In genomic region chr15:64503640-64504039, GRCh38 we compare ENCODE assay signal across 9 cellular contexts. TPM values are rescaled to one million over a fixed set of nuclear protein-coding genes. Genes with fewer than 3 reads are reported as not detected.
A peak's percentile ranks its signal among the peaks of the same experiment; 100 is the strongest.
DNase-seq lines count a peak whose midpoint lies in the region; ATAC-seq lines count a peak whose summit lies in the region.
"Had no signal": no experiment of that assay in that cellular context is flagged by ENCODE, and none has a peak within 500 bp of the region (broad histone marks: within the 10 kb centered on the region; RNA-seq: fewer than 3 reads in every experiment).

No MANE protein-coding gene starts in this region.

- no peaks in the 10 kb centered on the region for H3K27me3 Mint-ChIP-seq in activated CD4-positive, alpha-beta T cell treated with anti-CD3 and anti-CD28 coated beads, Interleukin-2, amount 10 ng/mL, durations not matched to agents 7 days and 5 days
- H3K27me3 Mint-ChIP-seq in activated T-helper 17 cell treated with anti-CD3 and anti-CD28 coated beads, Interleukin-2, amount 50 U/mL, for 72 hours, result no peaks in the 10 kb centered on the region

- H3K27ac Mint-ChIP-seq in activated CD4-positive, alpha-beta T cell treated with anti-CD3 and anti-CD28 coated beads, Interleukin-2, amount 10 ng/mL, durations not matched to agents 7 days and 5 days, result peak overlapping the region; percentile 92
- H3K27ac Mint-ChIP-seq in activated T-helper 17 cell treated with anti-CD3 and anti-CD28 coated beads, Interleukin-2, amount 50 U/mL, for 72 hours, result peak overlapping the region; percentile 51

- CTCF ChIA-PET in activated CD4-positive, alpha-beta T cell treated with anti-CD3 and anti-CD28 coated beads, Interleukin-2, amount 10 ng/mL, durations not matched to agents 7 days and 5 days (lab: Charles Lee), result interaction anchor here (1.0 to 1.6 kb wide), 5 partner anchors 9 to 82 kb away, joined by 3 to 4 read pairs (median 4); no protein-coding TSS in a partner anchor

- peaks cover 53% of the 10 kb centered on the region for H3K36me3 Mint-ChIP-seq in activated CD4-positive, alpha-beta T cell treated with anti-CD3 and anti-CD28 coated beads, Interleukin-2, amount 10 ng/mL, durations not matched to agents 7 days and 5 days (ENCODE audit: low read depth)
- H3K36me3 Mint-ChIP-seq in activated T-helper 17 cell treated with anti-CD3 and anti-CD28 coated beads, Interleukin-2, amount 50 U/mL, for 72 hours (ENCODE audit: low read depth), result peaks cover 63% of the 10 kb centered on the region

- H3K4me1 Mint-ChIP-seq in activated CD4-positive, alpha-beta T cell treated with anti-CD3 and anti-CD28 coated beads, Interleukin-2, amount 10 ng/mL, durations not matched to agents 7 days and 5 days, result peaks cover 82% of the 10 kb centered on the region
- peaks cover 62% of the 10 kb centered on the region for H3K4me1 Mint-ChIP-seq in activated T-helper 17 cell treated with anti-CD3 and anti-CD28 coated beads, Interleukin-2, amount 50 U/mL, for 72 hours

- DNase-seq in activated CD4-positive, alpha-beta T cell treated with anti-CD3 and anti-CD28 coated beads, Interleukin-2, amount 10 ng/mL, durations not matched to agents 7 days and 5 days, result peak; percentile 10
- DNase-seq in activated CD4-positive, alpha-beta T cell treated with anti-CD3 and anti-CD28 coated beads for 1 hour, result no peak
- peak; percentile 48 for DNase-seq in medulla oblongata (ENCODE audit: extremely low spot score)
- peak; percentile 73 for DNase-seq in superior temporal gyrus (ENCODE audit: extremely low spot score)
- DNase-seq in activated gamma-delta T cell treated with Interleukin-2 at 50 U/mL for 16 hours, result no peak
- DNase-seq: NCI-H146 had no signal

- peak; percentile 34 for ATAC-seq in activated T-helper 17 cell treated with anti-CD3 and anti-CD28 coated beads, Interleukin-2, amount 50 U/mL, for 72 hours (replicated peaks)
- no peak for ATAC-seq in GM21528 (IDR thresholded peaks at IDR 0.05; ENCODE audit: low FRiP score, unreplicated experiment)
- ATAC-seq in GM19452 (IDR thresholded peaks at IDR 0.05; ENCODE audit: unreplicated experiment), result no peak

- no peaks in the 10 kb centered on the region for H3K9me3 Mint-ChIP-seq in activated CD4-positive, alpha-beta T cell treated with anti-CD3 and anti-CD28 coated beads, Interleukin-2, amount 10 ng/mL, durations not matched to agents 7 days and 5 days
- no peaks in the 10 kb centered on the region for H3K9me3 Mint-ChIP-seq in activated T-helper 17 cell treated with anti-CD3 and anti-CD28 coated beads, Interleukin-2, amount 50 U/mL, for 72 hours

- H3K4me3 Mint-ChIP-seq in activated CD4-positive, alpha-beta T cell treated with anti-CD3 and anti-CD28 coated beads, Interleukin-2, amount 10 ng/mL, durations not matched to agents 7 days and 5 days, result peak overlapping the region; percentile 37
- H3K4me3 Mint-ChIP-seq in activated T-helper 17 cell treated with anti-CD3 and anti-CD28 coated beads, Interleukin-2, amount 50 U/mL, for 72 hours, result peak overlapping the region; percentile 58

- POLR2A ChIA-PET in activated CD4-positive, alpha-beta T cell treated with anti-CD3 and anti-CD28 coated beads, Interleukin-2, amount 10 ng/mL, durations not matched to agents 7 days and 5 days (lab: Charles Lee), result no interaction called here

RNA-seq across cellular contexts. Expression of gene ZNF609, which starts 43.3 kb away (rescaled TPM):
- total RNA-seq in activated CD4-positive, alpha-beta T cell treated with anti-CD3 and anti-CD28 coated beads, Interleukin-2, amount 10 ng/mL, durations not matched to agents 7 days and 5 days, result 10 to 100 TPM; 38.9 to 42.1 TPM
- 10 to 100 TPM; 27.3 to 41.2 TPM for total RNA-seq in activated T-helper 17 cell treated with anti-CD3 and anti-CD28 coated beads, Interleukin-2, amount 50 U/mL, for 72 hours

Comparison
In these comparisons a context has a peak if more than half of its experiments do, and no peak if none do; other contexts are left out.
1. DNase-seq: peak in activated CD4-positive, alpha-beta T cell treated with anti-CD3 and anti-CD28 coated beads, Interleukin-2, amount 10 ng/mL, durations not matched to agents 7 days and 5 days (single experiment), medulla oblongata (single experiment) and superior temporal gyrus (single experiment); none in activated CD4-positive, alpha-beta T cell treated with anti-CD3 and anti-CD28 coated beads for 1 hour (single experiment) and activated gamma-delta T cell treated with Interleukin-2 at 50 U/mL for 16 hours (single experiment).